In genomic region chr2:70984576-70985282, GRCh38 we compare ENCODE assay signal across 8 cellular contexts. TPM values are rescaled to one million over a fixed set of nuclear protein-coding genes. Genes with fewer than 3 reads are reported as not detected.
DNase-seq lines count a peak whose midpoint lies in the region; ATAC-seq and TF ChIP-seq lines count a peak whose summit lies in the region.

No MANE protein-coding gene starts in this region.

- peak; percentile 68 to 87 (median 81) for DNase-seq in CD4-positive, CD25-positive, alpha-beta regulatory T cell
- DNase-seq in HL-60 (ENCODE audit: low read depth in 1 of 2, low spot score in 1 of 2) (peak; percentile 67 to 74), choroid plexus epithelial cell (ENCODE audit: low read depth) (peak; percentile 58), mesothelial cell of epicardium (ENCODE audit: low spot score in 2 of 2, unreplicated experiment in 2 of 2) (peak in 1 of 2 experiments; percentile 76), DMS153 (lab: John Stamatoyannopoulos, UW) (no peak)
- DNase-seq in activated CD4-positive, alpha-beta T cell treated with anti-CD3 and anti-CD28 coated beads for 36 hours = peak; percentile 92
- DNase-seq in stimulated activated CD8-positive, alpha-beta memory T cell treated with anti-CD3 and anti-CD28 coated beads, Interleukin-7, amount 100 ng/mL, for 24 hours (ENCODE audit: low read depth) = peak; percentile 63

- peak; percentile 98 to 99 for ATAC-seq in CD4-positive, CD25-positive, alpha-beta regulatory T cell (ENCODE audit: low read depth in 2 of 2)
- ATAC-seq in GM19463 (IDR thresholded peaks at IDR 0.05; ENCODE audit: unreplicated experiment) = peak; percentile 98
- peak; percentile 100 for ATAC-seq in activated CD4-positive, alpha-beta T cell treated with anti-CD3 and anti-CD28 coated beads for 36 hours

- no peaks in the 10 kb centered on the region for H3K27me3 Mint-ChIP-seq in CD4-positive, CD25-positive, alpha-beta regulatory T cell
- no peaks in the 10 kb centered on the region for H3K27me3 Mint-ChIP-seq in activated CD4-positive, alpha-beta T cell treated with anti-CD3 and anti-CD28 coated beads for 36 hours
- H3K27me3 Mint-ChIP-seq in mesothelial cell of epicardium (ENCODE audit: low read depth) = no peaks in the 10 kb centered on the region

- POLR2A ChIA-PET in activated CD4-positive, alpha-beta T cell treated with anti-CD3 and anti-CD28 coated beads for 36 hours (lab: Charles Lee) = interaction anchor here (0.6 kb wide), 1 partner anchor 12 kb away, joined by 4 read pairs; no protein-coding TSS in a partner anchor

- H3K9me3 ChIP-seq in CD4-positive, CD25-positive, alpha-beta regulatory T cell (ENCODE audit: control insufficient read depth in 2 of 2, low read length in 2 of 2) = no peaks in the 10 kb centered on the region

- peaks cover 12% of the 10 kb centered on the region for H3K4me1 ChIP-seq in CD4-positive, CD25-positive, alpha-beta regulatory T cell (ENCODE audit: control insufficient read depth, insufficient read depth, low read length, poor library complexity, severe bottlenecking)

- H3K27me3 ChIP-seq in CD4-positive, CD25-positive, alpha-beta regulatory T cell (ENCODE audit: control insufficient read depth, insufficient read depth, low read length) = no peaks in the 10 kb centered on the region
- no peaks in the 10 kb centered on the region for H3K27me3 ChIP-seq in HL-60 (ENCODE audit: insufficient read depth, poor library complexity, severe bottlenecking)

- no peak overlapping the region for H3K27ac ChIP-seq in CD4-positive, CD25-positive, alpha-beta regulatory T cell (ENCODE audit: insufficient read depth, low read length, poor library complexity, severe bottlenecking)
- H3K27ac ChIP-seq in HL-60 (replicated peaks) = no peak overlapping the region

- H3K36me3 Mint-ChIP-seq in CD4-positive, CD25-positive, alpha-beta regulatory T cell = peaks cover 30% of the 10 kb centered on the region
- H3K36me3 Mint-ChIP-seq in activated CD4-positive, alpha-beta T cell treated with anti-CD3 and anti-CD28 coated beads for 36 hours (ENCODE audit: low read depth) = peaks cover 24% of the 10 kb centered on the region
- H3K36me3 Mint-ChIP-seq in mesothelial cell of epicardium = peaks cover 18% of the 10 kb centered on the region

- peaks cover 36% of the 10 kb centered on the region for H3K36me3 ChIP-seq in CD4-positive, CD25-positive, alpha-beta regulatory T cell (ENCODE audit: control insufficient read depth, insufficient read depth, low read length)

- TF ChIP-seq CTCF in HL-60 (IDR thresholded peaks at IDR 0.05; ENCODE audit: insufficient read depth, low read length) = peak; percentile 73
- peak; percentile 82 for TF ChIP-seq CTCF in choroid plexus epithelial cell (conservative IDR thresholded peaks at IDR 0.05; ENCODE audit: low read depth, low read length)
- peak; percentile 73 for TF ChIP-seq CTCF in mesothelial cell of epicardium (IDR thresholded peaks at IDR 0.05; ENCODE audit: unreplicated experiment)

- intact Hi-C loops in activated CD4-positive, alpha-beta T cell treated with anti-CD3 and anti-CD28 coated beads for 36 hours (cut with DNase I, micrococcal nuclease) = loop anchor here (1.0 to 2.0 kb wide), 3 partner anchors 10 to 20 kb away; partner anchors contain the start of gene TEX261 (in 2 of the 2)

- H3K27ac Mint-ChIP-seq in CD4-positive, CD25-positive, alpha-beta regulatory T cell = peak overlapping the region in 1 of 3 donors; percentile 56
- H3K27ac Mint-ChIP-seq in activated CD4-positive, alpha-beta T cell treated with anti-CD3 and anti-CD28 coated beads for 36 hours = no peak overlapping the region
- H3K27ac Mint-ChIP-seq in mesothelial cell of epicardium = no peak overlapping the region

- peaks cover 0 to 27% (median 7%) of the 10 kb centered on the region in 4 donors for H3K4me1 Mint-ChIP-seq in CD4-positive, CD25-positive, alpha-beta regulatory T cell
- peaks cover 12% of the 10 kb centered on the region for H3K4me1 Mint-ChIP-seq in activated CD4-positive, alpha-beta T cell treated with anti-CD3 and anti-CD28 coated beads for 36 hours
- H3K4me1 Mint-ChIP-seq in mesothelial cell of epicardium = no peaks in the 10 kb centered on the region

- CTCF ChIA-PET in activated CD4-positive, alpha-beta T cell treated with anti-CD3 and anti-CD28 coated beads for 36 hours (lab: Charles Lee) = interaction anchor here (0.5 to 4.2 kb wide), 20 partner anchors 8 to 618 kb away, joined by 3 to 35 read pairs (median 4); no protein-coding TSS in a partner anchor

- H3K4me3 Mint-ChIP-seq in CD4-positive, CD25-positive, alpha-beta regulatory T cell = peak overlapping the region in 2 of 4 donors; percentile 60 to 74
- H3K4me3 Mint-ChIP-seq in activated CD4-positive, alpha-beta T cell treated with anti-CD3 and anti-CD28 coated beads for 36 hours = no peak overlapping the region
- H3K4me3 Mint-ChIP-seq in mesothelial cell of epicardium = no peak overlapping the region

- H3K4me3 ChIP-seq in CD4-positive, CD25-positive, alpha-beta regulatory T cell (ENCODE audit: low read depth, low read length) = no peak overlapping the region
- H3K4me3 ChIP-seq in HL-60 (replicated peaks; ENCODE audit: insufficient read depth, low read length) (no peak overlapping the region), choroid plexus epithelial cell (ENCODE audit: low read depth, low read length) (no peak overlapping the region)

- H3K9me3 Mint-ChIP-seq in CD4-positive, CD25-positive, alpha-beta regulatory T cell = peaks cover 0 to 3% (median 0%) of the 10 kb centered on the region in 7 donors
- H3K9me3 Mint-ChIP-seq in activated CD4-positive, alpha-beta T cell treated with anti-CD3 and anti-CD28 coated beads for 36 hours (ENCODE audit: low read depth) = no peaks in the 10 kb centered on the region
- no peaks in the 10 kb centered on the region for H3K9me3 Mint-ChIP-seq in mesothelial cell of epicardium

RNA-seq across cellular contexts. Expression of gene ANKRD53, which starts 6.3 kb away (rescaled TPM):
- 0.94 TPM for total RNA-seq in CD4-positive, CD25-positive, alpha-beta regulatory T cell
- under 1 TPM in 1 of 4 donors, not detected in 3; 0.09 TPM for polyA plus RNA-seq in CD4-positive, CD25-positive, alpha-beta regulatory T cell
- under 1 TPM in 1 of 2 experiments, not detected in 1; 0.14 TPM for total RNA-seq in activated CD4-positive, alpha-beta T cell treated with anti-CD3 and anti-CD28 coated beads for 36 hours
- 3.6 to 4.9 TPM (median 4.0 TPM) in 3 replicates for total RNA-seq in mesothelial cell of epicardium

RNA-seq across cellular contexts. Expression of gene TEX261, which starts 9.9 kb away (rescaled TPM):
- total RNA-seq in CD4-positive, CD25-positive, alpha-beta regulatory T cell = 37.8 TPM
- 10 to 100 TPM; 30.2 to 35.4 (median 32.6) TPM for polyA plus RNA-seq in CD4-positive, CD25-positive, alpha-beta regulatory T cell
- total RNA-seq in activated CD4-positive, alpha-beta T cell treated with anti-CD3 and anti-CD28 coated beads for 36 hours = 10 to 100 TPM; 39.1 to 48.5 TPM
- 33.0 to 34.1 TPM (median 33.8 TPM) in 3 replicates for total RNA-seq in mesothelial cell of epicardium

RNA-seq across cellular contexts. Expression of gene ATP6V1B1, which starts 49.0 kb away (rescaled TPM):
- total RNA-seq in CD4-positive, CD25-positive, alpha-beta regulatory T cell = not detected
- polyA plus RNA-seq in CD4-positive, CD25-positive, alpha-beta regulatory T cell = not detected
- total RNA-seq in activated CD4-positive, alpha-beta T cell treated with anti-CD3 and anti-CD28 coated beads for 36 hours = not detected
- total RNA-seq in mesothelial cell of epicardium = 0.44 to 0.66 TPM in 2 of 3 replicates, not detected in the other
